9 cellular contexts compared by ENCODE assay signal in genomic region chr1:25266554-25267287, GRCh38. TPM values are rescaled to one million over a fixed set of nuclear protein-coding genes. Genes with fewer than 3 reads are reported as not detected.
DNase-seq lines count a peak whose midpoint lies in the region; ATAC-seq and TF ChIP-seq lines count a peak whose summit lies in the region.
"Not testable (repeated sequence)": the region's sequence is repeated elsewhere in the genome, so short reads cannot be mapped to it uniquely, and the experiment has no call there.
"Had no signal": no experiment of that assay in that cellular context is flagged by ENCODE, and none has a peak within 500 bp of the region (broad histone marks: within the 10 kb centered on the region; RNA-seq: fewer than 3 reads in every experiment).

No MANE protein-coding gene starts in this region.

- H3K27me3 Mint-ChIP-seq in activated naive CD8-positive, alpha-beta T cell treated with anti-CD3 and anti-CD28 coated beads for 36 hours: not testable (repeated sequence)

- not testable (repeated sequence) for H3K4me1 ChIP-seq in BLaER1 treated with 17β-estradiol and CSF1 and Interleukin-3, amounts not matched to agents 10 nM and 100 nM; RWPE2 (ENCODE audit: insufficient read depth, poor library complexity, severe bottlenecking); mucosa of descending colon (ENCODE audit: low read depth)

- H3K27ac ChIP-seq in BLaER1 treated with 17β-estradiol and CSF1 and Interleukin-3, amounts not matched to agents 10 nM and 100 nM; RWPE2 (ENCODE audit: poor library complexity, severe bottlenecking): not testable (repeated sequence)

- not testable (repeated sequence) for H3K9me3 Mint-ChIP-seq in activated naive CD8-positive, alpha-beta T cell treated with anti-CD3 and anti-CD28 coated beads for 36 hours

- H3K4me1 Mint-ChIP-seq in activated naive CD8-positive, alpha-beta T cell treated with anti-CD3 and anti-CD28 coated beads for 36 hours: not testable (repeated sequence)

- H3K36me3 ChIP-seq in BLaER1 treated with 17β-estradiol and CSF1 and Interleukin-3, amounts not matched to agents 10 nM and 100 nM; RWPE2 (ENCODE audit: low read depth); mucosa of descending colon (ENCODE audit: low read depth): not testable (repeated sequence)

- H4K20me1 ChIP-seq in BLaER1 treated with 17β-estradiol and CSF1 and Interleukin-3, amounts not matched to agents 10 nM and 100 nM: not testable (repeated sequence)

- H3K4me3 Mint-ChIP-seq in activated naive CD8-positive, alpha-beta T cell treated with anti-CD3 and anti-CD28 coated beads for 36 hours: peak overlapping the region; percentile 87

- intact Hi-C loops in mucosa of descending colon (cut with DNase I, micrococcal nuclease): not testable (repeated sequence)

- H3K27me3 ChIP-seq in BLaER1 treated with 17β-estradiol and CSF1 and Interleukin-3, amounts not matched to agents 10 nM and 100 nM; RWPE2 (ENCODE audit: insufficient read depth, poor library complexity, severe bottlenecking): not testable (repeated sequence)

- H3K9ac ChIP-seq in BLaER1 treated with 17β-estradiol and CSF1 and Interleukin-3, amounts not matched to agents 10 nM and 100 nM: peak overlapping the region in 8 of 11 experiments; percentile 35 to 70 (median 65); a peak in 14 of 22 replicates

- not testable (repeated sequence) for H3K9me3 ChIP-seq in BLaER1 treated with 17β-estradiol and CSF1 and Interleukin-3, amounts not matched to agents 10 nM and 100 nM (replicated peaks in 1 of 11); RWPE2 (ENCODE audit: severe bottlenecking); mucosa of descending colon

- ATAC-seq in GM21515 (IDR thresholded peaks at IDR 0.05; ENCODE audit: unreplicated experiment) (peak; percentile 27), HG03196 (IDR thresholded peaks at IDR 0.05; ENCODE audit: unreplicated experiment) (peak; percentile 38), RWPE2 (ENCODE audit: low read depth) (peak; percentile 68), mucosa of descending colon (peak; percentile 67)

- not testable (repeated sequence) for DNase-seq in RWPE2 (ENCODE audit: low spot score); fibroblast of mammary gland (ENCODE audit: low read depth)
- DNase-seq in activated naive CD8-positive, alpha-beta T cell treated with anti-CD3 and anti-CD28 coated beads for 36 hours: peak; percentile 12
- DNase-seq in mucosa of descending colon: peak in 1 of 3 donors; percentile 66
- DNase-seq in stimulated activated CD4-positive, alpha-beta T cell treated with anti-CD3 and anti-CD28 coated beads, Interleukin-12 subunit alpha, Interleukin-12 subunit beta, amount 100 ng/mL, for 4 hours: peak; percentile 7

- peak overlapping the region; percentile 50 to 80 (median 62); a peak in 21 of 22 replicates for H3K4me2 ChIP-seq in BLaER1 treated with 17β-estradiol and CSF1 and Interleukin-3, amounts not matched to agents 10 nM and 100 nM

- H3K36me3 Mint-ChIP-seq in activated naive CD8-positive, alpha-beta T cell treated with anti-CD3 and anti-CD28 coated beads for 36 hours: not testable (repeated sequence)

- peak overlapping the region; percentile 49 to 71 (median 62) for H3K4me3 ChIP-seq in BLaER1 treated with 17β-estradiol and CSF1 and Interleukin-3, amounts not matched to agents 10 nM and 100 nM
- peak overlapping the region; percentile 26 for H3K4me3 ChIP-seq in RWPE2 (ENCODE audit: severe bottlenecking)
- peak overlapping the region; percentile 49 for H3K4me3 ChIP-seq in fibroblast of mammary gland (ENCODE audit: control insufficient read depth, low read depth, low read length)
- peak overlapping the region; percentile 67 for H3K4me3 ChIP-seq in mucosa of descending colon

- not testable (repeated sequence) for TF ChIP-seq CTCF in RWPE2 (IDR thresholded peaks at IDR 0.05; ENCODE audit: poor library complexity, severe bottlenecking); fibroblast of mammary gland (conservative IDR thresholded peaks at IDR 0.05; ENCODE audit: control insufficient read depth, insufficient read depth, low read depth, low read length); mucosa of descending colon (IDR thresholded peaks at IDR 0.05)

- peak overlapping the region; percentile 86 for H3K27ac Mint-ChIP-seq in activated naive CD8-positive, alpha-beta T cell treated with anti-CD3 and anti-CD28 coated beads for 36 hours

RNA-seq across cellular contexts. Expression of gene RHD, which starts 5.6 kb away (rescaled TPM):
- total RNA-seq in activated naive CD8-positive, alpha-beta T cell treated with anti-CD3 and anti-CD28 coated beads for 36 hours: not detected
- not detected for total RNA-seq in mucosa of descending colon
- total RNA-seq: ureter had no signal

RNA-seq across cellular contexts. Expression of gene RSRP1, which starts 19.5 kb away (rescaled TPM):
- total RNA-seq in activated naive CD8-positive, alpha-beta T cell treated with anti-CD3 and anti-CD28 coated beads for 36 hours: 10 to 100 TPM; 63.1 to 67.6 TPM
- total RNA-seq in mucosa of descending colon: 100 to 1,000 TPM; 151 to 179 (median 153) TPM

RNA-seq across cellular contexts. Expression of gene SYF2, which starts 34.4 kb away (rescaled TPM):
- 10 to 100 TPM; 34.8 to 36.6 TPM for total RNA-seq in activated naive CD8-positive, alpha-beta T cell treated with anti-CD3 and anti-CD28 coated beads for 36 hours
- 10 to 100 TPM; 44.0 to 57.9 (median 48.2) TPM for total RNA-seq in mucosa of descending colon
